Comparison of ENCODE assay signal across 17 cellular contexts in genomic region chr3:197468866-197469382, GRCh38.
A peak's percentile ranks its signal among the peaks of the same experiment; 100 is the strongest.
DNase-seq lines count a peak whose midpoint lies in the region; TF ChIP-seq lines count a peak whose summit lies in the region.
"Had no signal": no experiment of that assay in that cellular context is flagged by ENCODE, and none has a peak within 500 bp of the region (broad histone marks: within the 10 kb centered on the region; RNA-seq: fewer than 3 reads in every experiment).

No MANE protein-coding gene starts in this region.

- H3K9ac ChIP-seq in mucosa of rectum (ENCODE audit: low read depth in 1 of 2, low read length in 2 of 2), result no peak overlapping the region

- TF ChIP-seq CTCF in nephron progenitor cell (IDR thresholded peaks at IDR 0.05), result no peak

- H3K4me1 ChIP-seq in mucosa of rectum (ENCODE audit: control insufficient read depth in 2 of 2, insufficient read depth in 2 of 2, low read length in 2 of 2), result peaks cover 13 to 25% of the 10 kb centered on the region in 2 donors

- peak overlapping the region; percentile 26 to 54 for H3K27ac ChIP-seq in mucosa of rectum (ENCODE audit: low read depth in 2 of 2, low read length in 2 of 2)
- H3K27ac ChIP-seq: cardiac muscle cell had no signal

- no peaks in the 10 kb centered on the region for H3K27me3 ChIP-seq in mucosa of rectum (ENCODE audit: control insufficient read depth in 2 of 2, insufficient read depth in 2 of 2, low read length in 2 of 2)
- H3K27me3 ChIP-seq: cardiac muscle cell had no signal

- no peak overlapping the region for H3K4me3 Mint-ChIP-seq in nephron progenitor cell
- H3K4me3 Mint-ChIP-seq: natural killer cell had no signal

- H3K36me3 ChIP-seq in mucosa of rectum (ENCODE audit: control insufficient read depth in 2 of 2, insufficient read depth in 2 of 2, low read length in 2 of 2), result no peaks in the 10 kb centered on the region
- H3K36me3 ChIP-seq: cardiac muscle cell had no signal

- H3K27me3 Mint-ChIP-seq in nephron progenitor cell (ENCODE audit: low read depth, poor library complexity), result peaks cover 6% of the 10 kb centered on the region

- H3K9me3 ChIP-seq in mucosa of rectum (ENCODE audit: control insufficient read depth in 2 of 2, low read length in 2 of 2), result no peaks in the 10 kb centered on the region

- peak overlapping the region; percentile 20 to 40 for H3K4me3 ChIP-seq in mucosa of rectum (ENCODE audit: low read length in 2 of 2)
- H3K4me3 ChIP-seq: cardiac muscle cell had no signal

- peaks cover 90% of the 10 kb centered on the region for H3K4me1 Mint-ChIP-seq in nephron progenitor cell
- H3K4me1 Mint-ChIP-seq: natural killer cell had no signal

- H3K9me3 Mint-ChIP-seq in nephron progenitor cell, result no peaks in the 10 kb centered on the region
- H3K9me3 Mint-ChIP-seq: natural killer cell had no signal

- no peak overlapping the region for H3K27ac Mint-ChIP-seq in nephron progenitor cell
- H3K27ac Mint-ChIP-seq: natural killer cell had no signal

- no peaks in the 10 kb centered on the region for H3K36me3 Mint-ChIP-seq in nephron progenitor cell (ENCODE audit: low read depth)
- H3K36me3 Mint-ChIP-seq: natural killer cell had no signal

- DNase-seq in AG08395 (ENCODE audit: low spot score), result peak; percentile 44
- DNase-seq in NCI-H446 treated with DMSO at 0.1 percent for 48 hours (lab: John Stamatoyannopoulos, UW), result peak; percentile 31
- peak; percentile 74 for DNase-seq in fibroblast of gingiva (ENCODE audit: low read depth)
- DNase-seq in nephron progenitor cell, result no peak
- no peak for DNase-seq in hypothalamus (lab: John Stamatoyannopoulos, UW)
- DNase-seq in activated CD8-positive, alpha-beta memory T cell treated with anti-CD3 and anti-CD28 coated beads, Interleukin-2, amount 50 U/mL, for 48 hours, result no peak
- DNase-seq in NCI-H2227 (lab: John Stamatoyannopoulos, UW; ENCODE audit: unreplicated experiment), result no peak
- DNase-seq: activated CD4-positive, alpha-beta T cell treated with anti-CD3 and anti-CD28 coated beads, Interleukin-2, amount 50 U/mL, for 4 hours; activated effector memory CD4-positive, alpha-beta T cell treated with anti-CD3 and anti-CD28 coated beads, Interleukin-2, amount 50 U/mL, for 16 hours; DND-41; kidney; natural killer cell; NCI-H510A; stimulated activated CD4-positive, alpha-beta T cell treated with anti-CD3 and anti-CD28 coated beads, Interleukin-12 subunit alpha, Interleukin-12 subunit beta, amount 100 ng/mL, for 4 hours; T-helper 2 cell had no signal

Comparison
In these comparisons a context has a peak if more than half of its experiments do, and no peak if none do; other contexts are left out.
1. DNase-seq: peak in AG08395 (single experiment), NCI-H446 treated with DMSO at 0.1 percent for 48 hours (single experiment) and fibroblast of gingiva (single experiment); none in nephron progenitor cell (single experiment), hypothalamus (0 of 51), activated CD8-positive, alpha-beta memory T cell treated with anti-CD3 and anti-CD28 coated beads, Interleukin-2, amount 50 U/mL, for 48 hours (single experiment) and NCI-H2227 (single experiment).